In the genomic region with DNA sequence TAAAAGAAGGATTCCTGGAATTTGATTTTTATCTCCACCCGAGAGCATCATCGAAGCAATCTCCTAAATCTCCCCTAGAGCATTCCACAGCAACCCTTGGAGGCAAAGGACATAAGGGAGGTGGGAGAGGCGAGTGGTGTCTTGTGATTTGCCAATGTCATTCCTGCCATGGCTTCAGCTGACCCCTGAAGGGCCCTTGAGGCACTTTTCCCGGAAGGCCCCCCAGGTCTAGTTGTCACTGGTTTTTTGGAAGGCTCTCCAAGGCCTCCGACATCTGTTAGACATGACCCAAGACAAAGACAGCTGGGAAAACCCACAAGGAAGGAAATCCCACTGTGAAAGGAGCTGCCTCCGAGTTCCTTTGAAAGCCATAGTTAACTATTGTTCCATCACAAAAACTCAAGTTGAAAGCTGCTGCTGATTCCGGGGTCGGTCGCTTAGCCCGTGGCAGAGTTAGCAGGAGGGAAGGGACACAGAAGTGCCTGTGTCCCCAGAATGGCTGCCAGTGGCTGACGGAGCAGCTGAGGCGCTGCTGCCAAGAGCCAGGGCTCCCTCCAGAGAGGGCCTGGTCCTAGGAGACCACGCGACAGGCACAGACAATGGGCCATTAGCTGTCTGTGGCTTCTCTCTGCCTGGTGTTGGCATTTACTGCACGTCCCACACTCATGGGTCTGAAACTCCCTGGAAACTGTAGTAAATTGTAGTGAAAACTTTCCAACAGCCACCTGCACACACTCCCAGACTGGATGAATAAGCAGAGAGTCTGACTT, we compare ENCODE assay signal across 13 cellular contexts. TPM values are rescaled to one million over a fixed set of nuclear protein-coding genes. Genes with fewer than 3 reads are reported as not detected.
A peak's percentile ranks its signal among the peaks of the same experiment; 100 is the strongest.
DNase-seq lines count a peak whose midpoint lies in the region; ATAC-seq and TF ChIP-seq lines count a peak whose summit lies in the region.
"Had no signal": no experiment of that assay in that cellular context is flagged by ENCODE, and none has a peak within 500 bp of the region (broad histone marks: within the 10 kb centered on the region; RNA-seq: fewer than 3 reads in every experiment).

No MANE protein-coding gene starts in this region.

- ATAC-seq in Right ventricle myocardium inferior (peak; percentile 64), GM21367 (IDR thresholded peaks at IDR 0.05; ENCODE audit: unreplicated experiment) (no peak)
- no peak for ATAC-seq in activated CD4-positive, alpha-beta T cell treated with anti-CD3 and anti-CD28 coated beads for 36 hours
- ATAC-seq: A549 had no signal

- H3K27ac ChIP-seq in mesodermal cell (ENCODE audit: low read depth, low read length, severe bottlenecking) (peak overlapping the region; percentile 67), substantia nigra (ENCODE audit: low read depth, low read length, poor library complexity, severe bottlenecking) (peak overlapping the region; percentile 63), coronary artery (no peak overlapping the region)
- H3K27ac ChIP-seq: A549, transverse colon had no signal

- no peak overlapping the region for H3K4me3 ChIP-seq in mesodermal cell (ENCODE audit: extremely low read depth, insufficient read depth, low read length, poor library complexity, severe bottlenecking)
- no peak overlapping the region for H3K4me3 ChIP-seq in coronary artery
- H3K4me3 ChIP-seq: A549, transverse colon had no signal

- no peaks in the 10 kb centered on the region for H3K9me3 ChIP-seq in mesodermal cell (ENCODE audit: control insufficient read depth, low read length)
- H3K9me3 ChIP-seq: A549, transverse colon had no signal

- H3K27me3 Mint-ChIP-seq in endothelial cell (ENCODE audit: unreplicated experiment): peaks cover 3% of the 10 kb centered on the region
- no peaks in the 10 kb centered on the region for H3K27me3 Mint-ChIP-seq in activated CD4-positive, alpha-beta T cell treated with anti-CD3 and anti-CD28 coated beads for 36 hours

- no peak overlapping the region for H3K4me3 Mint-ChIP-seq in endothelial cell (ENCODE audit: unreplicated experiment)
- H3K4me3 Mint-ChIP-seq in activated CD4-positive, alpha-beta T cell treated with anti-CD3 and anti-CD28 coated beads for 36 hours: no peak overlapping the region
- H3K4me3 Mint-ChIP-seq: activated T-helper 1 cell treated with anti-CD3 and anti-CD28 coated beads, Interleukin-12 subunit alpha, Interleukin-12 subunit beta, Interleukin-2, Interleukin-4 antibody, amounts not matched to agents 30 ng/mL and 10 ng/mL and 1 ng/mL, durations not matched to agents 14 hours and 24 hours and 36 hours had no signal

- peak; percentile 67 for DNase-seq in Right ventricle myocardium inferior (ENCODE audit: missing footprints)
- DNase-seq in cardiac septum (ENCODE audit: low spot score): no peak
- peak; percentile 9 for DNase-seq in endothelial cell (ENCODE audit: low spot score)
- DNase-seq in substantia nigra (lab: John Stamatoyannopoulos, UW): peak; percentile 19 to 97 (median 87)
- DNase-seq in activated CD4-positive, alpha-beta T cell treated with anti-CD3 and anti-CD28 coated beads for 36 hours: no peak
- no peak for DNase-seq in coronary artery (ENCODE audit: low spot score)
- DNase-seq: kidney glomerular epithelial cell, NCI-H226, transverse colon had no signal

- H3K36me3 Mint-ChIP-seq in endothelial cell (ENCODE audit: low read depth, unreplicated experiment): no peaks in the 10 kb centered on the region
- no peaks in the 10 kb centered on the region for H3K36me3 Mint-ChIP-seq in activated CD4-positive, alpha-beta T cell treated with anti-CD3 and anti-CD28 coated beads for 36 hours (ENCODE audit: low read depth)

- H3K27ac Mint-ChIP-seq in endothelial cell (ENCODE audit: unreplicated experiment): no peak overlapping the region
- no peak overlapping the region for H3K27ac Mint-ChIP-seq in activated CD4-positive, alpha-beta T cell treated with anti-CD3 and anti-CD28 coated beads for 36 hours
- H3K27ac Mint-ChIP-seq: activated T-helper 1 cell treated with anti-CD3 and anti-CD28 coated beads, Interleukin-12 subunit alpha, Interleukin-12 subunit beta, Interleukin-2, Interleukin-4 antibody, amounts not matched to agents 30 ng/mL and 10 ng/mL and 1 ng/mL, durations not matched to agents 14 hours and 24 hours and 36 hours had no signal

- no peaks in the 10 kb centered on the region for H3K9me3 Mint-ChIP-seq in endothelial cell (ENCODE audit: unreplicated experiment)
- no peaks in the 10 kb centered on the region for H3K9me3 Mint-ChIP-seq in activated CD4-positive, alpha-beta T cell treated with anti-CD3 and anti-CD28 coated beads for 36 hours (ENCODE audit: low read depth)
- H3K9me3 Mint-ChIP-seq: activated T-helper 1 cell treated with anti-CD3 and anti-CD28 coated beads, Interleukin-12 subunit alpha, Interleukin-12 subunit beta, Interleukin-2, Interleukin-4 antibody, amounts not matched to agents 30 ng/mL and 10 ng/mL and 1 ng/mL, durations not matched to agents 14 hours and 24 hours and 36 hours had no signal

- H3K36me3 ChIP-seq in mesodermal cell (ENCODE audit: control insufficient read depth, insufficient read depth, low read length): no peaks in the 10 kb centered on the region
- H3K36me3 ChIP-seq: transverse colon had no signal

- H3K4me1 ChIP-seq in mesodermal cell (ENCODE audit: control insufficient read depth, insufficient read depth, low read length, poor library complexity, severe bottlenecking): peaks cover 22% of the 10 kb centered on the region
- H3K4me1 ChIP-seq: A549, transverse colon had no signal

- POLR2A ChIA-PET in activated CD4-positive, alpha-beta T cell treated with anti-CD3 and anti-CD28 coated beads for 36 hours (lab: Charles Lee): interaction anchor here (0.6 kb wide), 1 partner anchor 26 kb away, joined by 3 read pairs; no protein-coding TSS in a partner anchor

- TF ChIP-seq CTCF in endothelial cell (IDR thresholded peaks at IDR 0.05; ENCODE audit: unreplicated experiment) (no peak), coronary artery (IDR thresholded peaks at IDR 0.05) (no peak)

- intact Hi-C loops in Right ventricle myocardium inferior (cut with DNase I): no loop called here
- intact Hi-C loops in cardiac septum (cut with DNase I): no loop called here
- intact Hi-C loops in activated CD4-positive, alpha-beta T cell treated with anti-CD3 and anti-CD28 coated beads for 36 hours (cut with DNase I, micrococcal nuclease): loop anchor here in 1 of 2 experiments (10.0 kb wide), 1 partner anchor 146 kb away; no protein-coding TSS in a partner anchor

- H3K4me1 Mint-ChIP-seq in endothelial cell (ENCODE audit: unreplicated experiment): peaks cover 28% of the 10 kb centered on the region
- H3K4me1 Mint-ChIP-seq in activated CD4-positive, alpha-beta T cell treated with anti-CD3 and anti-CD28 coated beads for 36 hours: no peaks in the 10 kb centered on the region

- 40 to 52% methylated on average over 7 to 12 of the region's 15 CpGs for WGBS in mesodermal cell (ENCODE audit: insufficient coverage in 2 of 2), 2 experiments

- CTCF ChIA-PET in activated CD4-positive, alpha-beta T cell treated with anti-CD3 and anti-CD28 coated beads for 36 hours (lab: Charles Lee): interaction anchor here (0.5 to 1.4 kb wide), 3 partner anchors 10 to 1594 kb away, joined by 3 read pairs; no protein-coding TSS in a partner anchor

RNA-seq across cellular contexts. Expression of a gene that starts 24.4 kb away (rescaled TPM):
- total RNA-seq in Right ventricle myocardium inferior: 56.9 TPM
- 89.8 TPM for total RNA-seq in cardiac septum
- 229 TPM for total RNA-seq in endothelial cell (ENCODE audit: unreplicated experiment)
- polyA plus RNA-seq in mesodermal cell (2013, experiment 1 of 2): 49.7 TPM
- 42.9 TPM for polyA plus RNA-seq in mesodermal cell (2013, experiment 2 of 2)
- 10 to 100 TPM in 1 of 2 experiments, 1 to 10 TPM in 1; 9.2 to 11.3 TPM for total RNA-seq in activated CD4-positive, alpha-beta T cell treated with anti-CD3 and anti-CD28 coated beads for 36 hours

Comparison
In these comparisons a context has a peak if more than half of its experiments do, and no peak if none do; other contexts are left out.
1. DNase-seq: peak in Right ventricle myocardium inferior (single experiment), endothelial cell (single experiment) and substantia nigra (49 of 49); none in cardiac septum (single experiment), activated CD4-positive, alpha-beta T cell treated with anti-CD3 and anti-CD28 coated beads for 36 hours (single experiment) and coronary artery (single experiment).
2. H3K27ac ChIP-seq: peak in mesodermal cell (single experiment) and substantia nigra (single experiment); none in coronary artery (0 of 2).